In genomic region chr4:92303621-92304027, GRCh38 we compare ENCODE assay signal across 9 cellular contexts. TPM values are rescaled to one million over a fixed set of nuclear protein-coding genes. Genes with fewer than 3 reads are reported as not detected.
DNase-seq lines count a peak whose midpoint lies in the region; ATAC-seq and TF ChIP-seq lines count a peak whose summit lies in the region.
"Had no signal": no experiment of that assay in that cellular context is flagged by ENCODE, and none has a peak within 500 bp of the region (broad histone marks: within the 10 kb centered on the region; RNA-seq: fewer than 3 reads in every experiment).

GRID2 (plus strand) TSS chr4:92303966.

- H3K36me3 ChIP-seq in effector memory CD4-positive, alpha-beta T cell (ENCODE audit: control insufficient read depth, insufficient read depth, low read length) = no peaks in the 10 kb centered on the region
- H3K36me3 ChIP-seq: BLaER1 had no signal

- DNase-seq in NCI-H510A treated with DMSO at 0.1 percent for 48 hours (lab: John Stamatoyannopoulos, UW) = peak; percentile 69
- DNase-seq in NCI-H510A (lab: John Stamatoyannopoulos, UW) = no peak
- peak; percentile 28 for DNase-seq in astrocyte of the spinal cord (ENCODE audit: low read depth, low spot score)
- peak; percentile 77 for DNase-seq in islet precursor cell
- peak; percentile 69 for DNase-seq in type B pancreatic cell (ENCODE audit: extremely low spot score, unreplicated experiment)
- no peak for DNase-seq in HCEC 1CT
- no peak for DNase-seq in effector memory CD4-positive, alpha-beta T cell

- H3K27me3 Mint-ChIP-seq in type B pancreatic cell = peaks cover 78% of the 10 kb centered on the region

- H3K27ac ChIP-seq in effector memory CD4-positive, alpha-beta T cell (ENCODE audit: insufficient read depth, low read length, poor library complexity, severe bottlenecking) = no peak within 1 kb of the TSS
- H3K27ac ChIP-seq: BLaER1 had no signal

- H3K36me3 Mint-ChIP-seq in type B pancreatic cell = no peaks in the 10 kb centered on the region

- ATAC-seq in GM19328 (IDR thresholded peaks at IDR 0.05; ENCODE audit: unreplicated experiment) = no peak

- H3K4me1 ChIP-seq in effector memory CD4-positive, alpha-beta T cell (ENCODE audit: control insufficient read depth, insufficient read depth, low read length, poor library complexity, severe bottlenecking) = no peaks in the 10 kb centered on the region
- H3K4me1 ChIP-seq: BLaER1 had no signal

- TF ChIP-seq CTCF in astrocyte of the spinal cord (IDR thresholded peaks at IDR 0.05; ENCODE audit: low read depth, low read length) (peak; percentile 10), type B pancreatic cell (conservative IDR thresholded peaks at IDR 0.05) (peak; percentile 57)

- no peaks in the 10 kb centered on the region for H3K9me3 Mint-ChIP-seq in type B pancreatic cell

- peaks cover 8% of the 10 kb centered on the region for H3K27me3 ChIP-seq in effector memory CD4-positive, alpha-beta T cell (replicated peaks; ENCODE audit: control insufficient read depth, insufficient read depth, low read length, poor library complexity, severe bottlenecking)
- H3K27me3 ChIP-seq: BLaER1 had no signal

- no peaks in the 10 kb centered on the region for H3K9me3 ChIP-seq in effector memory CD4-positive, alpha-beta T cell (ENCODE audit: control insufficient read depth, low read length)

- peak within 1 kb of the TSS; percentile 93 for H3K4me3 Mint-ChIP-seq in type B pancreatic cell

- peak within 1 kb of the TSS; percentile 36 for H3K4me3 ChIP-seq in astrocyte of the spinal cord (ENCODE audit: low read depth, low read length)
- H3K4me3 ChIP-seq in effector memory CD4-positive, alpha-beta T cell (ENCODE audit: insufficient read depth, low read depth, low read length, poor library complexity, severe bottlenecking) = no peak within 1 kb of the TSS
- H3K4me3 ChIP-seq: BLaER1 had no signal

- H3K4me1 Mint-ChIP-seq in type B pancreatic cell (ENCODE audit: unreplicated experiment) = peaks cover 15% of the 10 kb centered on the region

- peak within 1 kb of the TSS; percentile 2 for H3K27ac Mint-ChIP-seq in type B pancreatic cell

- in situ Hi-C loops in astrocyte of the spinal cord (cut with HindIII; ENCODE audit: low sequenced_read_pairs) = no loop called here

RNA-seq across cellular contexts. Expression of gene GRID2, which starts in this region (rescaled TPM):
- 1.3 and 1.7 TPM in 2 replicates for total RNA-seq in type B pancreatic cell (ENCODE audit: low replicate concordance)

Comparison
In these comparisons a context has a peak if more than half of its experiments do, and no peak if none do; other contexts are left out.
1. DNase-seq: peak in NCI-H510A treated with DMSO at 0.1 percent for 48 hours (single experiment), astrocyte of the spinal cord (single experiment), islet precursor cell (single experiment) and type B pancreatic cell (single experiment); none in NCI-H510A (single experiment), HCEC 1CT (single experiment) and effector memory CD4-positive, alpha-beta T cell (0 of 3).